ENCODE assay signal across 10 cellular contexts in the genomic region with DNA sequence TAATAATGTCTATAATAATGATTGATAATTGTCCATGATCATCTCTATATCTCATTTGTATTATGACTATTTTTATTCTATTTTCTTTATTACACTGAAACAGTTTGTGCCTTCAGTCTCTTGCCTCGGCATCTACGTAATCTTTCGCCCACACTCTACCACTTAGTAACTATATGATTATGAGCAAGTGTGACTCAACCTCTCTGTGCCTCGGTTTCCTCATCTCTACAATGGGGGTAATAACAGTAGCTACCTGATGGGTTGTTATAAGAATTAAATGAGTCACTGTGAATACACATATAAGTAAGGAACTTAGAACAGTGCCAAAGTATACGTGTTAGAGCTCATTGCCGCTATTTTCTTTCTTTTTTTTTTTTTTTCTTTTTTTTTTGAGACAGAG. TPM values are rescaled to one million over a fixed set of nuclear protein-coding genes. Genes with fewer than 3 reads are reported as not detected.
A peak's percentile ranks its signal among the peaks of the same experiment; 100 is the strongest.
DNase-seq lines count a peak whose midpoint lies in the region; TF ChIP-seq lines count a peak whose summit lies in the region.
"Had no signal": no experiment of that assay in that cellular context is flagged by ENCODE, and none has a peak within 500 bp of the region (broad histone marks: within the 10 kb centered on the region; RNA-seq: fewer than 3 reads in every experiment).

No MANE protein-coding gene starts in this region.

- no peak overlapping the region for H3K4me3 ChIP-seq in colonic mucosa
- peak overlapping the region in 3 of 4 donors; percentile 24 to 43 (median 43) for H3K4me3 ChIP-seq in sigmoid colon

- H3K9me3 ChIP-seq in colonic mucosa, result no peaks in the 10 kb centered on the region
- H3K9me3 ChIP-seq in sigmoid colon, result no peaks in the 10 kb centered on the region

- H3K9me3 Mint-ChIP-seq in IgD-negative memory B cell, result no peaks in the 10 kb centered on the region
- H3K9me3 Mint-ChIP-seq: activated naive CD8-positive, alpha-beta T cell treated with anti-CD3 and anti-CD28 coated beads, Interleukin-2, amount 10 ng/mL, durations not matched to agents 7 days and 5 days had no signal

- H3K9ac ChIP-seq in colonic mucosa (ENCODE audit: low read depth in 2 of 2, low read length in 2 of 2), result no peak overlapping the region

- H3K4me3 Mint-ChIP-seq in IgD-negative memory B cell, result peak overlapping the region in 3 of 4 donors; percentile 86 to 95 (median 94)

- TF ChIP-seq CTCF in colonic mucosa (IDR thresholded peaks at IDR 0.05), result no peak
- TF ChIP-seq CTCF in sigmoid colon (IDR thresholded peaks at IDR 0.05), result no peak

- peaks cover 15% of the 10 kb centered on the region for H3K4me1 ChIP-seq in colonic mucosa
- H3K4me1 ChIP-seq in sigmoid colon, result peaks cover 0 to 32% (median 29%) of the 10 kb centered on the region in 4 donors

- H3K36me3 Mint-ChIP-seq in IgD-negative memory B cell, result no peaks in the 10 kb centered on the region
- H3K36me3 Mint-ChIP-seq: activated naive CD8-positive, alpha-beta T cell treated with anti-CD3 and anti-CD28 coated beads, Interleukin-2, amount 10 ng/mL, durations not matched to agents 7 days and 5 days had no signal

- intact Hi-C loops in colonic mucosa (cut with DNase I) (no loop called here), sigmoid colon (cut with DNase I) (no loop called here)

- H3K36me3 ChIP-seq in colonic mucosa (no peaks in the 10 kb centered on the region), sigmoid colon (no peaks in the 10 kb centered on the region)

- H3K27me3 Mint-ChIP-seq in IgD-negative memory B cell, result peaks cover 5% of the 10 kb centered on the region

- peaks cover 17 to 24% (median 22%) of the 10 kb centered on the region in 3 donors for H3K4me1 Mint-ChIP-seq in IgD-negative memory B cell

- DNase-seq in activated effector memory CD4-positive, alpha-beta T cell treated with anti-CD3 and anti-CD28 coated beads, Interleukin-2, amount 50 U/mL, for 16 hours, result peak; percentile 72
- no peak for DNase-seq in activated effector memory CD4-positive, alpha-beta T cell treated with Interleukin-2 at 50 U/mL for 16 hours
- DNase-seq in colonic mucosa (no peak), sigmoid colon (no peak), SHP77 (lab: John Stamatoyannopoulos, UW) (no peak), foreskin melanocyte (no peak)
- no peak for DNase-seq in effector CD4-positive, alpha-beta T cell

- WGBS in sigmoid colon, 2 donors, result 38 to 73% methylated on average over 6 of the region's 6 CpGs

- peak overlapping the region in 1 of 3 donors; percentile 97 for H3K27ac Mint-ChIP-seq in IgD-negative memory B cell

- H3K27ac ChIP-seq in colonic mucosa, result peak overlapping the region; percentile 71
- H3K27ac ChIP-seq in sigmoid colon, result peak overlapping the region in 3 of 4 donors; percentile 77 to 82 (median 80)

- TF ChIP-seq EP300 in sigmoid colon (IDR thresholded peaks at IDR 0.05), result no peak

- TF ChIP-seq POLR2A in sigmoid colon (IDR thresholded peaks at IDR 0.05), result no peak

- H3K27me3 ChIP-seq in colonic mucosa, result peaks cover 5% of the 10 kb centered on the region
- peaks cover 9 to 25% (median 19%) of the 10 kb centered on the region in 3 donors for H3K27me3 ChIP-seq in sigmoid colon

RNA-seq across cellular contexts. Expression of a gene that starts 3.7 kb away (rescaled TPM):
- polyA plus RNA-seq in IgD-negative memory B cell (3.4 TPM), sigmoid colon (1 to 10 TPM in 1 of 3 donors, not detected in 2; 2.4 TPM)
- total RNA-seq in colonic mucosa (under 1 TPM; 0.22 to 0.40 TPM), sigmoid colon (under 1 TPM in 3 of 4 donors, not detected in 1; 0.33 to 0.54 (median 0.36) TPM)
- total RNA-seq: urinary bladder had no signal

RNA-seq across cellular contexts. Expression of a gene that starts 11.8 kb away (rescaled TPM):
- polyA plus RNA-seq in IgD-negative memory B cell (3.3 TPM), sigmoid colon (1 to 10 TPM in 2 of 3 donors, under 1 TPM in 1; 0.60 to 7.3 (median 1.2) TPM)
- total RNA-seq in colonic mucosa (10 to 100 TPM; 11.0 to 13.9 TPM), sigmoid colon (1 to 10 TPM in 1 of 4 donors, under 1 TPM in 3; 0.36 to 1.1 (median 0.60) TPM)

RNA-seq across cellular contexts. Expression of a gene that starts 24.7 kb away (rescaled TPM):
- 0.33 TPM for polyA plus RNA-seq in IgD-negative memory B cell
- total RNA-seq in colonic mucosa, result 1 to 10 TPM in 1 of 2 donors, under 1 TPM in 1; 0.89 to 7.3 TPM
- total RNA-seq in sigmoid colon, result 1 to 10 TPM in 2 of 4 donors, under 1 TPM in 2; 0.71 to 2.8 (median 1.8) TPM
- 1 to 10 TPM in 2 of 3 donors, under 1 TPM in 1; 0.46 to 3.6 (median 3.3) TPM for polyA plus RNA-seq in sigmoid colon

RNA-seq across cellular contexts. Expression of a gene that starts 32.5 kb away (rescaled TPM):
- polyA plus RNA-seq in IgD-negative memory B cell, result not detected
- 1 to 10 TPM in 1 of 2 donors, under 1 TPM in 1; 0.96 to 9.7 TPM for total RNA-seq in colonic mucosa
- total RNA-seq in sigmoid colon, result 10 to 100 TPM in 3 of 4 donors, 1 to 10 TPM in 1; 9.1 to 16.9 (median 14.1) TPM
- polyA plus RNA-seq in sigmoid colon, result 10 to 100 TPM in 2 of 3 donors, 1 to 10 TPM in 1; 9.6 to 17.6 (median 15.3) TPM

RNA-seq across cellular contexts. Expression of a gene that starts 35.1 kb away (rescaled TPM):
- polyA plus RNA-seq in IgD-negative memory B cell (984 TPM), sigmoid colon (100 to 1,000 TPM; 261 to 363 (median 302) TPM)
- total RNA-seq in colonic mucosa (100 to 1,000 TPM; 190 to 204 TPM), sigmoid colon (100 to 1,000 TPM in 2 of 4 donors, 10 to 100 TPM in 2; 78.8 to 196 (median 109) TPM)

Comparison
In these comparisons a context has a peak if more than half of its experiments do, and no peak if none do; other contexts are left out.
1. RNA of a gene that starts 11.8 kb away (total RNA-seq): 11.0 to 13.9 TPM in colonic mucosa; 0.36 to 1.1 TPM in sigmoid colon; every median in the first group is over 4 times any median in the second.